In genomic region chr16:84532299-84532724, GRCh38 we compare ENCODE assay signal across 9 cellular contexts. TPM values are rescaled to one million over a fixed set of nuclear protein-coding genes. Genes with fewer than 3 reads are reported as not detected.
DNase-seq lines count a peak whose midpoint lies in the region; ATAC-seq and TF ChIP-seq lines count a peak whose summit lies in the region.
"Had no signal": no experiment of that assay in that cellular context is flagged by ENCODE, and none has a peak within 500 bp of the region (broad histone marks: within the 10 kb centered on the region; RNA-seq: fewer than 3 reads in every experiment).

No MANE protein-coding gene starts in this region.

- peaks cover 6% of the 10 kb centered on the region for H3K27me3 Mint-ChIP-seq in CD4-positive, CD25-positive, alpha-beta regulatory T cell
- H3K27me3 Mint-ChIP-seq: activated naive CD8-positive, alpha-beta T cell had no signal

- H3K4me1 Mint-ChIP-seq in CD4-positive, CD25-positive, alpha-beta regulatory T cell, result peaks cover 0 to 5% (median 2%) of the 10 kb centered on the region in 4 donors

- H3K9ac ChIP-seq in SK-N-SH, result peak overlapping the region; percentile 27; the same call in 1 of the 2 replicates

- 4% methylated on average over 10 of the region's 10 CpGs for WGBS in SK-N-SH (ENCODE audit: low lambda C conversion rate)

- H3K4me2 ChIP-seq in SK-N-SH, result peak overlapping the region; percentile 58

- TF ChIP-seq EP300 in SK-N-SH (IDR thresholded peaks at IDR 0.05; ENCODE audit: borderline replicate concordance in 1 of 2, low read depth in 1 of 2, low read length in 1 of 2), result peak in 1 of 2 experiments; percentile 60; a peak in 2 of 4 replicates

- H3K79me2 ChIP-seq in SK-N-SH (ENCODE audit: insufficient read depth), result no peaks in the 10 kb centered on the region

- TF ChIP-seq CTCF in SK-N-SH (IDR thresholded peaks at IDR 0.05) (no peak), fibroblast of pulmonary artery (IDR thresholded peaks at IDR 0.05; ENCODE audit: low read length, missing control alignments) (no peak)

- ATAC-seq in CD4-positive, CD25-positive, alpha-beta regulatory T cell (ENCODE audit: low read depth in 2 of 2), result peak in 1 of 2 donors; percentile 24
- ATAC-seq in HG03521 (IDR thresholded peaks at IDR 0.05; ENCODE audit: unreplicated experiment), result no peak
- ATAC-seq in GM19023 (IDR thresholded peaks at IDR 0.05; ENCODE audit: unreplicated experiment), result no peak

- H3K9me2 ChIP-seq in SK-N-SH, result no peaks in the 10 kb centered on the region

- POLR2A ChIA-PET in SK-N-SH (lab: Yijun Ruan, JAX), result no interaction called here

- peaks cover 0 to 4% (median 2%) of the 10 kb centered on the region in 7 donors for H3K9me3 Mint-ChIP-seq in CD4-positive, CD25-positive, alpha-beta regulatory T cell

- CTCF ChIA-PET in SK-N-SH (lab: Yijun Ruan, JAX), result interaction anchor here (0.6 to 0.8 kb wide), 2 partner anchors 39 to 90 kb away, joined by 3 to 4 read pairs; no protein-coding TSS in a partner anchor

- peaks cover 9% of the 10 kb centered on the region for H3K36me3 Mint-ChIP-seq in CD4-positive, CD25-positive, alpha-beta regulatory T cell

- H3K27ac Mint-ChIP-seq in CD4-positive, CD25-positive, alpha-beta regulatory T cell, result peak overlapping the region in 2 of 3 donors; percentile 20 to 47
- H3K27ac Mint-ChIP-seq: activated naive CD8-positive, alpha-beta T cell had no signal

- H3K36me3 ChIP-seq in CD4-positive, CD25-positive, alpha-beta regulatory T cell (ENCODE audit: control insufficient read depth, insufficient read depth, low read length), result peaks cover 5% of the 10 kb centered on the region
- no peaks in the 10 kb centered on the region for H3K36me3 ChIP-seq in SK-N-SH (replicated peaks in 1 of 2; ENCODE audit: control insufficient read depth in 1 of 2, insufficient read depth in 2 of 2, low read length in 1 of 2)

- peak overlapping the region; percentile 75; the same call in 1 of the 2 replicates for H2AFZ ChIP-seq in SK-N-SH (ENCODE audit: low read depth)

- H3K9me3 ChIP-seq in CD4-positive, CD25-positive, alpha-beta regulatory T cell (ENCODE audit: control insufficient read depth in 2 of 2, low read length in 2 of 2), result peaks cover 5 to 6% of the 10 kb centered on the region in 2 experiments
- H3K9me3 ChIP-seq in SK-N-SH, result no peaks in the 10 kb centered on the region

- H3K4me3 Mint-ChIP-seq in CD4-positive, CD25-positive, alpha-beta regulatory T cell, result no peak overlapping the region
- H3K4me3 Mint-ChIP-seq: activated naive CD8-positive, alpha-beta T cell had no signal

- TF ChIP-seq RAD21 in SK-N-SH (IDR thresholded peaks at IDR 0.05; ENCODE audit: low read length), result no peak

- H3K4me3 ChIP-seq in CD4-positive, CD25-positive, alpha-beta regulatory T cell (ENCODE audit: low read depth, low read length), result no peak overlapping the region
- H3K4me3 ChIP-seq in SK-N-SH (ENCODE audit: low read depth in 2 of 2, low read length in 1 of 2), result no peak overlapping the region
- no peak overlapping the region for H3K4me3 ChIP-seq in fibroblast of pulmonary artery (replicated peaks; ENCODE audit: low read depth, low read length)

- peaks cover 32% of the 10 kb centered on the region for H3F3A ChIP-seq in SK-N-SH (replicated peaks; ENCODE audit: insufficient read depth)

- no peak overlapping the region for H3K27ac ChIP-seq in CD4-positive, CD25-positive, alpha-beta regulatory T cell (ENCODE audit: insufficient read depth, low read length, poor library complexity, severe bottlenecking)
- H3K27ac ChIP-seq in SK-N-SH (ENCODE audit: low read depth in 2 of 2, low read length in 1 of 2), result peak overlapping the region; percentile 72 to 77; a peak in 3 of 4 replicates

- H4K20me1 ChIP-seq in SK-N-SH (ENCODE audit: insufficient read depth), result no peaks in the 10 kb centered on the region

- H3K27me3 ChIP-seq in CD4-positive, CD25-positive, alpha-beta regulatory T cell (ENCODE audit: control insufficient read depth, insufficient read depth, low read length), result no peaks in the 10 kb centered on the region
- H3K27me3 ChIP-seq in SK-N-SH (ENCODE audit: insufficient read depth), result no peaks in the 10 kb centered on the region

- DNase-seq in CD4-positive, CD25-positive, alpha-beta regulatory T cell, result no peak
- DNase-seq in SK-N-SH (no peak), fibroblast of pulmonary artery (ENCODE audit: low read depth) (peak; percentile 96), non-pigmented ciliary epithelial cell (ENCODE audit: low read depth) (peak; percentile 82), NCI-H1105 treated with DMSO at 0.1 percent for 48 hours (lab: John Stamatoyannopoulos, UW) (no peak)
- no peak for DNase-seq in activated naive CD4-positive, alpha-beta T cell (lab: John Stamatoyannopoulos, UW)

- no peaks in the 10 kb centered on the region for H3K4me1 ChIP-seq in CD4-positive, CD25-positive, alpha-beta regulatory T cell (ENCODE audit: control insufficient read depth, insufficient read depth, low read length, poor library complexity, severe bottlenecking)
- H3K4me1 ChIP-seq in SK-N-SH (ENCODE audit: control insufficient read depth in 1 of 2, insufficient read depth in 2 of 2, low read depth in 1 of 2, low read length in 1 of 2), result peaks cover 3 to 16% of the 10 kb centered on the region in 2 experiments; a peak in 3 of 4 replicates

TF ChIP-seq in SK-N-SH, 30 proteins besides CTCF, POLR2A, EP300 and RAD21 (continues in another document):
- TF ChIP-seq TEAD4 (IDR thresholded peaks at IDR 0.05; ENCODE audit: borderline replicate concordance, insufficient read depth), result peak; percentile 86
- TF ChIP-seq PBX3 (IDR thresholded peaks at IDR 0.05), result peak; percentile 19; the same call in 1 of the 2 replicates
- no peak for TF ChIP-seq SIN3A (IDR thresholded peaks at IDR 0.05; ENCODE audit: borderline replicate concordance, low read depth, low read length)
- no peak for TF ChIP-seq USF1 (IDR thresholded peaks at IDR 0.05; ENCODE audit: borderline replicate concordance, low read depth)
- TF ChIP-seq RFX5 (IDR thresholded peaks at IDR 0.05; ENCODE audit: low read length), result no peak
- no peak for TF ChIP-seq YY1 (IDR thresholded peaks at IDR 0.05; ENCODE audit: low read depth)
- TF ChIP-seq RXRA (IDR thresholded peaks at IDR 0.05; ENCODE audit: borderline replicate concordance, low read depth), result peak; percentile 85
- peak; percentile 66 for TF ChIP-seq TCF12 (IDR thresholded peaks at IDR 0.05)
- TF ChIP-seq REST (IDR thresholded peaks at IDR 0.05; ENCODE audit: low read depth, low read length), result peak; percentile 52; the same call in 1 of the 2 replicates
- no peak for TF ChIP-seq NRF1 (IDR thresholded peaks at IDR 0.05; ENCODE audit: low read depth, low read length)
- TF ChIP-seq POLR2AphosphoS5 (IDR thresholded peaks at IDR 0.05; ENCODE audit: low read depth, low read length), result peak; percentile 16; the same call in 1 of the 2 replicates
- no peak for TF ChIP-seq GATA2 (CRISPR knock-in tag; IDR thresholded peaks at IDR 0.05)
- TF ChIP-seq GABPA (IDR thresholded peaks at IDR 0.05; ENCODE audit: low read depth), result no peak
- peak; percentile 80 for TF ChIP-seq NFIC (IDR thresholded peaks at IDR 0.05; ENCODE audit: borderline replicate concordance)
- TF ChIP-seq SMC3 (IDR thresholded peaks at IDR 0.05; ENCODE audit: low read depth, low read length), result no peak
- no peak for TF ChIP-seq FOXJ3 (CRISPR knock-in tag; IDR thresholded peaks at IDR 0.05)
- no peak for TF ChIP-seq TAF1 (IDR thresholded peaks at IDR 0.05; ENCODE audit: borderline replicate concordance, low read depth, low read length)

RNA-seq across cellular contexts. Expression of gene MEAK7, which starts 27.9 kb away (rescaled TPM):
- total RNA-seq in CD4-positive, CD25-positive, alpha-beta regulatory T cell, result 11.9 TPM
- 1 to 10 TPM; 5.8 to 9.1 (median 7.5) TPM for polyA plus RNA-seq in CD4-positive, CD25-positive, alpha-beta regulatory T cell
- polyA plus RNA-seq in SK-N-SH (2012; rRNA removed), result 11.9 and 19.0 TPM in 2 replicates
- polyA plus RNA-seq in SK-N-SH (2012; cell fraction: cytosol; rRNA removed), result 9.7 and 12.5 TPM in 2 replicates
- 23.7 and 24.7 TPM in 2 replicates for polyA plus RNA-seq in SK-N-SH (2012; cell fraction: nucleus; rRNA removed)

Comparison
In these comparisons a context has a peak if more than half of its experiments do, and no peak if none do; other contexts are left out.
1. DNase-seq: peak in fibroblast of pulmonary artery (single experiment) and non-pigmented ciliary epithelial cell (single experiment); none in CD4-positive, CD25-positive, alpha-beta regulatory T cell (0 of 3), SK-N-SH (single experiment), NCI-H1105 treated with DMSO at 0.1 percent for 48 hours (single experiment) and activated naive CD4-positive, alpha-beta T cell (0 of 4).